22 cellular contexts compared by ENCODE assay signal in the genomic region with DNA sequence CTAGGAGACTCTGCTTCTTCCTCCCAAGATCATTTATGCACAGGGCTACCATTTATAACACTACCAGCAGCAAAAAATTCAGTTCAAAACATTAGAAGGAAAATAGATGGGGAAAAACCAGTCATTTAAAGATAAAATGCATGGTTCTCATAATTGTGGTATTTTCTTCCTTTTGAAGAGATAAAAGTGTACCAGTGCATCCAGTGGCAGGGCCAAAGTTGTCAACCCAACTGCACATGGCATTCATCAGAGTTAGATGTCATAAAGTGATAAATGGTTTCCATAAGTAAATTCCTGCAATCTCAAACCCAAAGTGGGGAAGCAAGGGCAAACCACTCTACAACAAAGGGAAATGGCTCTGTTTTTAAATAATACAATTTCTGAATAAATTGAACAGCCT.
"Had no signal": no experiment of that assay in that cellular context is flagged by ENCODE, and none has a peak within 500 bp of the region (broad histone marks: within the 10 kb centered on the region; RNA-seq: fewer than 3 reads in every experiment).

No MANE protein-coding gene starts in this region.

- DNase-seq: islet precursor cell; left ventricle myocardium inferior; mesendoderm; naive B cell; natural killer cell; nephron progenitor cell; occipital lobe; right lobe of liver; stimulated activated CD4-positive, alpha-beta T cell treated with anti-CD3 and anti-CD28 coated beads, Interleukin-1b, Interleukin-23, amount 100 ng/mL, for 48 hours; stimulated activated CD4-positive, alpha-beta T cell treated with anti-CD3 and anti-CD28 coated beads, Interleukin-4, amount 100 ng/mL, for 1 hour; stimulated activated naive B cell treated with anti-CD40 and anti-IgM and Interleukin-4, amounts not matched to agents 10 μg/mL and 1 μg/mL and 100 μg/mL, for 72 hours; stimulated activated naive CD8-positive, alpha-beta T cell treated with anti-CD3 and anti-CD28 coated beads, Interleukin-15, Interleukin-2, amounts not matched to agents 100 U/mL and 50 U/mL, for 24 hours; stomach; testis; thyroid gland; transverse colon; upper lobe of left lung had no signal

- H3K4me3 ChIP-seq: left ventricle myocardium inferior, lung, neural progenitor cell, right atrium auricular region, right lobe of liver, smooth muscle cell, stomach, testis, thyroid gland, transverse colon, upper lobe of left lung, vagina had no signal
